Comparison of ENCODE assay signal across 1 cellular context in the genomic region with DNA sequence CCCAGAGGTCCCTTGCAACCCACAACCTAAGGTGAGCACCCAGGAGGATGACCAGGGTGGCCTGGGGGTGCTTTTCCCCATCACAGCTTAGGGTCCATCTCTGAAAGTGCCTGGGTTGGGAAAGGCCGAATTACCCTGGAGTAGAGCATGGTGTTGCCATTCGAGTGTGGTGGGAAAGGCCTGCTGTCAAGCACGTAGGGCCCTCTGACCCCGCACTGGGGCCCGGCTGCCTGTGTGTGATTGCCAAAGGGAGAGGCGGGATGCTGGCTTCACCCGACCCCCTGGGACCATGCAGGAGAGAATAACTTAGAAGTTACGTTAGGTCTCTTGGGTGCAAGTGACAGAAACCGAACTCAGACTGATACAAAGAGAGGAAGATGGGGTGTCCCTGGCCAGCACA.
TF ChIP-seq lines count a peak whose summit lies in the region.

No MANE protein-coding gene starts in this region.

TF ChIP-seq in SK-N-SH, 30 proteins besides CTCF, POLR2A, EP300 and RAD21 (continued from another document):
- TF ChIP-seq TAF1 (IDR thresholded peaks at IDR 0.05; ENCODE audit: borderline replicate concordance, low read depth, low read length) (no peak), USF2 (IDR thresholded peaks at IDR 0.05; ENCODE audit: borderline replicate concordance, low read depth, low read length) (no peak), RFX5 (IDR thresholded peaks at IDR 0.05; ENCODE audit: low read length) (no peak), POLR2AphosphoS5 (IDR thresholded peaks at IDR 0.05; ENCODE audit: low read depth, low read length) (no peak), FOSL2 (IDR thresholded peaks at IDR 0.05; ENCODE audit: borderline replicate concordance, low read depth) (no peak), MXI1 (IDR thresholded peaks at IDR 0.05; ENCODE audit: low read depth, low read length) (no peak), JUND (IDR thresholded peaks at IDR 0.05) (no peak), NFIC (IDR thresholded peaks at IDR 0.05; ENCODE audit: borderline replicate concordance) (no peak), YY1 (IDR thresholded peaks at IDR 0.05; ENCODE audit: low read depth) (no peak)
- TF ChIP-seq, protein P1, sequence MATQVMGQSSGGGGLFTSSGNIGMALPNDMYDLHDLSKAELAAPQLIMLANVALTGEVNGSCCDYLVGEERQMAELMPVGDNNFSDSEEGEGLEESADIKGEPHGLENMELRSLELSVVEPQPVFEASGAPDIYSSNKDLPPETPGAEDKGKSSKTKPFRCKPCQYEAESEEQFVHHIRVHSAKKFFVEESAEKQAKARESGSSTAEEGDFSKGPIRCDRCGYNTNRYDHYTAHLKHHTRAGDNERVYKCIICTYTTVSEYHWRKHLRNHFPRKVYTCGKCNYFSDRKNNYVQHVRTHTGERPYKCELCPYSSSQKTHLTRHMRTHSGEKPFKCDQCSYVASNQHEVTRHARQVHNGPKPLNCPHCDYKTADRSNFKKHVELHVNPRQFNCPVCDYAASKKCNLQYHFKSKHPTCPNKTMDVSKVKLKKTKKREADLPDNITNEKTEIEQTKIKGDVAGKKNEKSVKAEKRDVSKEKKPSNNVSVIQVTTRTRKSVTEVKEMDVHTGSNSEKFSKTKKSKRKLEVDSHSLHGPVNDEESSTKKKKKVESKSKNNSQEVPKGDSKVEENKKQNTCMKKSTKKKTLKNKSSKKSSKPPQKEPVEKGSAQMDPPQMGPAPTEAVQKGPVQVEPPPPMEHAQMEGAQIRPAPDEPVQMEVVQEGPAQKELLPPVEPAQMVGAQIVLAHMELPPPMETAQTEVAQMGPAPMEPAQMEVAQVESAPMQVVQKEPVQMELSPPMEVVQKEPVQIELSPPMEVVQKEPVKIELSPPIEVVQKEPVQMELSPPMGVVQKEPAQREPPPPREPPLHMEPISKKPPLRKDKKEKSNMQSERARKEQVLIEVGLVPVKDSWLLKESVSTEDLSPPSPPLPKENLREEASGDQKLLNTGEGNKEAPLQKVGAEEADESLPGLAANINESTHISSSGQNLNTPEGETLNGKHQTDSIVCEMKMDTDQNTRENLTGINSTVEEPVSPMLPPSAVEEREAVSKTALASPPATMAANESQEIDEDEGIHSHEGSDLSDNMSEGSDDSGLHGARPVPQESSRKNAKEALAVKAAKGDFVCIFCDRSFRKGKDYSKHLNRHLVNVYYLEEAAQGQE (IDR thresholded peaks at IDR 0.05; ENCODE audit: low read depth, low read length), result no peak
